In the genomic region with DNA sequence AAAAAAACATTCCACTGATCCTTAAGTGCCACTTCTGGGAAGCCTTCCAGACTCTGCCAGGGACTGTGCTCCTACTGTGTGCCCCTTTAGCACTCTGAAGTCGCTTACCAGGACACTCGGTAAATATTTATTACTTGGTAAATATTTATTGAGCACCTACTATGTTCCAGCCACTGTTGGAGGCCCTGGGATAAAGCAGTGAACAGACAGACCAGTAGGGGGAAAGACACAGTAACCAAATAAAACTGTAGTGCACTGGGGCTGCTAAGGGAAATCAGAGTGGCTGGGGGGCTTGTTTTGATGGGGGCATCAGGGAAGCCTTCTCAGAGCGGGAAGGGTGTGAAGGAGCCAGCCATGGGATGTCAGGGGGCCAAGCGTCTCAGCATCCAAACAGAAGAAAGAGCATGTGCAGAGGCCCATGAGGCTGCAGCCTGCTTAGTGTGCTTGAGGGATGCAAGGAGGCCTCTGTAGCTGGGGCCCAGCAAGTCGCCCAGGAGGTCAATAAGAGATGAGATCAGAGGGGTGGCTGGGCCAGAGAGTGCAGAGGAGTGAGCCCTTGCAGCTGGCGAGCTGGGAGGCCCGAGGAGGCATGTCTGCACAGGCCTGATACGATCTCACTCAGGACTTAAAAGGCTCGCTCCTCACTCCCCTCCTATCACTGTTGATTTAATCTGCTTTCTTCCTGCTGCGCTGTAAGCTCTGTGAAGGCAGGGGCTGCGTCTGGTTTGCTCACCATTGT, we compare ENCODE assay signal across 1 cellular context.
TF ChIP-seq lines count a peak whose summit lies in the region.

No MANE protein-coding gene starts in this region.

TF ChIP-seq in H1, 55 proteins besides CTCF, POLR2A, EP300 and RAD21:
- TF ChIP-seq SAP30 (IDR thresholded peaks at IDR 0.05; ENCODE audit: insufficient read depth, insufficient replicate concordance, low read length) (no peak), KDM4A (IDR thresholded peaks at IDR 0.05; ENCODE audit: low read depth, low read length, severe bottlenecking) (no peak), POU5F1 (IDR thresholded peaks at IDR 0.05; ENCODE audit: low read depth, low read length) (no peak), SIN3A (conservative IDR thresholded peaks at IDR 0.05 in 1 of 2, IDR thresholded peaks at IDR 0.05 in 1 of 2; ENCODE audit: low read depth in 1 of 2, low read length in 2 of 2) (no peak), SUZ12 (IDR thresholded peaks at IDR 0.05; ENCODE audit: low read length) (no peak), BRCA1 (IDR thresholded peaks at IDR 0.05; ENCODE audit: low read depth, low read length) (no peak), RNF2 (IDR thresholded peaks at IDR 0.05; ENCODE audit: borderline replicate concordance, low read depth, low read length, missing control alignments, poor library complexity, severe bottlenecking) (no peak), SRF (IDR thresholded peaks at IDR 0.05; ENCODE audit: low read depth, low read length) (no peak), JUND (IDR thresholded peaks at IDR 0.05; ENCODE audit: low read length) (no peak)
